Comparison of ENCODE assay signal across 1 cellular context in genomic region chr12:65740873-65741600, GRCh38.
A peak's percentile ranks its signal among the peaks of the same experiment; 100 is the strongest.
TF ChIP-seq lines count a peak whose summit lies in the region.

No MANE protein-coding gene starts in this region.

TF ChIP-seq in K562, 482 proteins besides CTCF, POLR2A, EP300 and RAD21 (continued from another document and continues in another):
- TF ChIP-seq, protein P1, sequence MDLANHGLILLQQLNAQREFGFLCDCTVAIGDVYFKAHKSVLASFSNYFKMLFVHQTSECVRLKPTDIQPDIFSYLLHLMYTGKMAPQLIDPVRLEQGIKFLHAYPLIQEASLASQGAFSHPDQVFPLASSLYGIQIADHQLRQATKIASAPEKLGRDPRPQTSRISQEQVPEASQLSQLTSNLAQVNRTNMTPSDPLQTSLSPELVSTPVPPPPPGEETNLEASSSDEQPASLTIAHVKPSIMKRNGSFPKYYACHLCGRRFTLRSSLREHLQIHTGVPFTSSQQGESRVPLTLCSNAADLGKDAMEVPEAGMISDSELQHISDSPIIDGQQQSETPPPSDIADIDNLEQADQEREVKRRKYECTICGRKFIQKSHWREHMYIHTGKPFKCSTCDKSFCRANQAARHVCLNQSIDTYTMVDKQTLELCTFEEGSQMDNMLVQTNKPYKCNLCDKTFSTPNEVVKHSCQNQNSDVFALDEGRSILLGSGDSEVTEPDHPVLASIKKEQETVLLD (IDR thresholded peaks at IDR 0.05) = no peak
- TF ChIP-seq NRF1 (conservative IDR thresholded peaks at IDR 0.05 in 1 of 2, IDR thresholded peaks at IDR 0.05 in 1 of 2) = no peak; a peak in 1 of 4 replicates
- TF ChIP-seq, protein P2, sequence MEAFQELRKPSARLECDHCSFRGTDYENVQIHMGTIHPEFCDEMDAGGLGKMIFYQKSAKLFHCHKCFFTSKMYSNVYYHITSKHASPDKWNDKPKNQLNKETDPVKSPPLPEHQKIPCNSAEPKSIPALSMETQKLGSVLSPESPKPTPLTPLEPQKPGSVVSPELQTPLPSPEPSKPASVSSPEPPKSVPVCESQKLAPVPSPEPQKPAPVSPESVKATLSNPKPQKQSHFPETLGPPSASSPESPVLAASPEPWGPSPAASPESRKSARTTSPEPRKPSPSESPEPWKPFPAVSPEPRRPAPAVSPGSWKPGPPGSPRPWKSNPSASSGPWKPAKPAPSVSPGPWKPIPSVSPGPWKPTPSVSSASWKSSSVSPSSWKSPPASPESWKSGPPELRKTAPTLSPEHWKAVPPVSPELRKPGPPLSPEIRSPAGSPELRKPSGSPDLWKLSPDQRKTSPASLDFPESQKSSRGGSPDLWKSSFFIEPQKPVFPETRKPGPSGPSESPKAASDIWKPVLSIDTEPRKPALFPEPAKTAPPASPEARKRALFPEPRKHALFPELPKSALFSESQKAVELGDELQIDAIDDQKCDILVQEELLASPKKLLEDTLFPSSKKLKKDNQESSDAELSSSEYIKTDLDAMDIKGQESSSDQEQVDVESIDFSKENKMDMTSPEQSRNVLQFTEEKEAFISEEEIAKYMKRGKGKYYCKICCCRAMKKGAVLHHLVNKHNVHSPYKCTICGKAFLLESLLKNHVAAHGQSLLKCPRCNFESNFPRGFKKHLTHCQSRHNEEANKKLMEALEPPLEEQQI (IDR thresholded peaks at IDR 0.05) = no peak
- no peak for TF ChIP-seq KDM2B (CRISPR knock-in tag; IDR thresholded peaks at IDR 0.05)
- peak; percentile 92 for TF ChIP-seq PCBP1 (IDR thresholded peaks at IDR 0.05; ENCODE audit: low read depth, low read length, poor library complexity, severe bottlenecking)
- peak; percentile 37; the same call in 1 of the 2 replicates for TF ChIP-seq ZBTB7A (IDR thresholded peaks at IDR 0.05; ENCODE audit: borderline replicate concordance, control insufficient read depth, low read depth, low read length)
- no peak for TF ChIP-seq CBX2 (IDR thresholded peaks at IDR 0.05; ENCODE audit: insufficient read depth, low read length, poor library complexity, severe bottlenecking)
- TF ChIP-seq GATAD2B (IDR thresholded peaks at IDR 0.05; ENCODE audit: borderline replicate concordance) = no peak
- no peak for TF ChIP-seq HDAC3 (IDR thresholded peaks at IDR 0.05; ENCODE audit: borderline replicate concordance, partially characterized antibody)
- no peak for TF ChIP-seq MTA3 (IDR thresholded peaks at IDR 0.05; ENCODE audit: borderline replicate concordance)
- no peak for TF ChIP-seq CBFB (CRISPR knock-in tag; IDR thresholded peaks at IDR 0.05)
- no peak for TF ChIP-seq SIX5 (IDR thresholded peaks at IDR 0.05; ENCODE audit: borderline replicate concordance in 1 of 2, insufficient read depth in 1 of 2, low read depth in 1 of 2, low read length in 2 of 2)
- no peak for TF ChIP-seq POLR3A (IDR thresholded peaks at IDR 0.05; ENCODE audit: borderline replicate concordance, extremely low read depth, insufficient read depth, insufficient read length)
- no peak for TF ChIP-seq ZNF121 (CRISPR knock-in tag; conservative IDR thresholded peaks at IDR 0.05)
- TF ChIP-seq ZBTB43 (CRISPR knock-in tag; IDR thresholded peaks at IDR 0.05) = no peak
- TF ChIP-seq NFRKB (IDR thresholded peaks at IDR 0.05; ENCODE audit: low read depth) = no peak; the same call in 1 of the 2 replicates
- TF ChIP-seq ARID1B (IDR thresholded peaks at IDR 0.05) = 0 out of 2 replicates have a peak, but pooled peaks have one; percentile 28
- no peak for TF ChIP-seq ZNF175 (CRISPR knock-in tag; IDR thresholded peaks at IDR 0.05; ENCODE audit: low read depth)
- TF ChIP-seq, protein P3, sequence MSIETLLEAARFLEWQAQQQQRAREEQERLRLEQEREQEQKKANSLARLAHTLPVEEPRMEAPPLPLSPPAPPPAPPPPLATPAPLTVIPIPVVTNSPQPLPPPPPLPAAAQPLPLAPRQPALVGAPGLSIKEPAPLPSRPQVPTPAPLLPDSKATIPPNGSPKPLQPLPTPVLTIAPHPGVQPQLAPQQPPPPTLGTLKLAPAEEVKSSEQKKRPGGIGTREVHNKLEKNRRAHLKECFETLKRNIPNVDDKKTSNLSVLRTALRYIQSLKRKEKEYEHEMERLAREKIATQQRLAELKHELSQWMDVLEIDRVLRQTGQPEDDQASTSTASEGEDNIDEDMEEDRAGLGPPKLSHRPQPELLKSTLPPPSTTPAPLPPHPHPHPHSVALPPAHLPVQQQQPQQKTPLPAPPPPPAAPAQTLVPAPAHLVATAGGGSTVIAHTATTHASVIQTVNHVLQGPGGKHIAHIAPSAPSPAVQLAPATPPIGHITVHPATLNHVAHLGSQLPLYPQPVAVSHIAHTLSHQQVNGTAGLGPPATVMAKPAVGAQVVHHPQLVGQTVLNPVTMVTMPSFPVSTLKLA (conservative IDR thresholded peaks at IDR 0.05) = no peak
- no peak for TF ChIP-seq PTRF (tag; IDR thresholded peaks at IDR 0.05)
- no peak for TF ChIP-seq ZNF592 (IDR thresholded peaks at IDR 0.05)
- TF ChIP-seq MTF1 (CRISPR knock-in tag; IDR thresholded peaks at IDR 0.05; ENCODE audit: borderline replicate concordance) = no peak
- no peak for TF ChIP-seq ZNF75A (CRISPR knock-in tag; IDR thresholded peaks at IDR 0.05)
- no peak for TF ChIP-seq XRCC5 (IDR thresholded peaks at IDR 0.05; ENCODE audit: low read depth, low read length)
- peak in 2 of 3 experiments; percentile 18 to 65 for TF ChIP-seq YY1 (IDR thresholded peaks at IDR 0.05; ENCODE audit: borderline replicate concordance in 1 of 3, control insufficient read depth in 1 of 3, extremely low read depth in 1 of 3, insufficient read depth in 3 of 3, insufficient read length in 1 of 3, insufficient replicate concordance in 2 of 3, low read depth in 1 of 3, low read length in 2 of 3)
- TF ChIP-seq CREBBP (IDR thresholded peaks at IDR 0.05; ENCODE audit: low read depth, low read length) = no peak
- TF ChIP-seq ZNF655 (CRISPR knock-in tag; IDR thresholded peaks at IDR 0.05) = no peak
- no peak for TF ChIP-seq NFIX (CRISPR knock-in tag; IDR thresholded peaks at IDR 0.05; ENCODE audit: low read depth)
- TF ChIP-seq ZNF551 (CRISPR knock-in tag; IDR thresholded peaks at IDR 0.05) = no peak
- TF ChIP-seq RFX1 (IDR thresholded peaks at IDR 0.05) = no peak
- TF ChIP-seq RAD51 (IDR thresholded peaks at IDR 0.05; ENCODE audit: borderline replicate concordance, low read depth) = no peak
- TF ChIP-seq CXXC5 (CRISPR knock-in tag; IDR thresholded peaks at IDR 0.05) = no peak
- no peak for TF ChIP-seq ID3 (CRISPR knock-in tag; IDR thresholded peaks at IDR 0.05)
- TF ChIP-seq ID3 (tag; IDR thresholded peaks at IDR 0.05) = no peak
- no peak for TF ChIP-seq ZNF561 (CRISPR knock-in tag; conservative IDR thresholded peaks at IDR 0.05)
- TF ChIP-seq HMG20A (CRISPR knock-in tag; conservative IDR thresholded peaks at IDR 0.05) = no peak
- TF ChIP-seq RERE (CRISPR knock-in tag; IDR thresholded peaks at IDR 0.05; ENCODE audit: borderline replicate concordance) = no peak
- no peak for TF ChIP-seq FOS (IDR thresholded peaks at IDR 0.05; ENCODE audit: extremely low read depth, insufficient read length)
